29 cellular contexts compared by ENCODE assay signal in the genomic region with DNA sequence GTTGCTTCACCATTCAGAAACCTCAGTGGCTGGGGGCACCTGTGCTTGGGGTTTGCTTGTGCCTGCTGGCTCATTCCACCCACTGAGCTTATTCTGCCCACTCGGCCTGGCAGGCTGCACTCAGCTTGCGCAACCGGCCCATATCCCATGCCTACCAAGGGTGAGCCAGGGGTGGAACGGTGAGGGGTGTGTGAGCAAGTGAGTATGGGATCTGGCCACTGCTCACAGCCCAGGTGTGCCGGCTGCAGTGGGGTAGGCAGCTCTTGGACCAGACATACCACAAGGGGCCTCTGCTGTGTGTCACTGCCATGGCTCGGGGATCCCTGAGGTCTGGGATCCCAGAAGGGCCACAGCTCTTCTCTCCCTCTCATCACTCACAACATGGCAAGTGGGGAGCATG.
"Had no signal": no experiment of that assay in that cellular context is flagged by ENCODE, and none has a peak within 500 bp of the region (broad histone marks: within the 10 kb centered on the region; RNA-seq: fewer than 3 reads in every experiment).

No MANE protein-coding gene starts in this region.

- FAIRE-seq: bronchial epithelial cell had no signal

- DNase-seq: activated CD4-positive, alpha-beta memory T cell treated with anti-CD3 and anti-CD28 coated beads, Interleukin-2, amount 10 ng/mL, durations not matched to agents 7 days and 5 days; activated CD4-positive, alpha-beta T cell treated with anti-CD3 and anti-CD28 coated beads for 1 hour; activated CD4-positive, alpha-beta T cell treated with anti-CD3 and anti-CD28 coated beads for 36 hours; activated CD4-positive, alpha-beta T cell treated with anti-CD3 and anti-CD28 coated beads for 48 hours; activated CD4-positive, alpha-beta T cell treated with anti-CD3 and anti-CD28 coated beads, Interleukin-2, amount 10 ng/mL, durations not matched to agents 7 days and 5 days; activated CD4-positive, alpha-beta T cell treated with anti-CD3 and anti-CD28 coated beads, Interleukin-2, amount 50 U/mL, for 48 hours; activated CD4-positive, CD25-positive, alpha-beta regulatory T cell; activated CD8-positive, alpha-beta memory T cell treated with anti-CD3 and anti-CD28 coated beads for 24 hours; activated CD8-positive, alpha-beta memory T cell treated with anti-CD3 and anti-CD28 coated beads, Interleukin-2, amount 10 ng/mL, durations not matched to agents 7 days and 5 days; activated CD8-positive, alpha-beta memory T cell treated with anti-CD3 and anti-CD28 coated beads, Interleukin-2, amount 50 U/mL, for 48 hours; activated CD8-positive, alpha-beta T cell treated with anti-CD3 and anti-CD28 coated beads, Interleukin-2, amount 10 ng/mL, durations not matched to agents 7 days and 5 days; activated effector memory CD4-positive, alpha-beta T cell treated with Interleukin-2 at 50 U/mL for 16 hours; activated gamma-delta T cell; activated naive CD4-positive, alpha-beta T cell treated with anti-CD3 and anti-CD28 coated beads, Interleukin-2, amount 10 ng/mL, durations not matched to agents 7 days and 5 days; activated naive CD4-positive, alpha-beta T cell treated with Interleukin-2 at 50 U/mL for 16 hours; activated naive CD8-positive, alpha-beta T cell treated with anti-CD3 and anti-CD28 coated beads, Interleukin-2, amount 10 ng/mL, durations not matched to agents 7 days and 5 days; activated naive CD8-positive, alpha-beta T cell treated with anti-CD3 and anti-CD28 coated beads, Interleukin-2, amount 50 U/mL, for 24 hours; activated T-cell treated with anti-CD3 and anti-CD28 coated beads, Interleukin-2, amount 50 U/mL, for 24 hours; activated T-cell treated with anti-CD3 and anti-CD28 coated beads, Interleukin-2, amount 50 U/mL, for 48 hours; amygdala; anterior cingulate cortex; central memory CD4-positive, alpha-beta T cell; T-helper 1 cell; T-helper 2 cell; T-helper 9 cell; WERI-Rb-1 had no signal

- H3K27ac ChIP-seq: ascending aorta, cardiac muscle cell, WERI-Rb-1 had no signal

- H3K4me3 ChIP-seq: ascending aorta, cardiac muscle cell had no signal

- H3K9me3 ChIP-seq: ascending aorta had no signal

- H3K4me1 ChIP-seq: ascending aorta had no signal

- H3K27me3 ChIP-seq: ascending aorta, cardiac muscle cell had no signal

- H3K36me3 ChIP-seq: ascending aorta, cardiac muscle cell, WERI-Rb-1 had no signal
